8 cellular contexts compared by ENCODE assay signal in genomic region chr22:40819741-40820140, GRCh38. TPM values are rescaled to one million over a fixed set of nuclear protein-coding genes. Genes with fewer than 3 reads are reported as not detected.
DNase-seq lines count a peak whose midpoint lies in the region; ATAC-seq and TF ChIP-seq lines count a peak whose summit lies in the region.

No MANE protein-coding gene starts in this region.

- H3K27ac ChIP-seq in SK-N-SH (ENCODE audit: low read depth in 2 of 2, low read length in 1 of 2), result peak overlapping the region; percentile 55 to 60; a peak in 3 of 4 replicates
- peak overlapping the region; percentile 77 for H3K27ac ChIP-seq in neutrophil

- H3K4me3 ChIP-seq in AG04449 (ENCODE audit: low read depth, low read length) (peak overlapping the region; percentile 99), SK-N-SH (ENCODE audit: low read depth in 2 of 2, low read length in 1 of 2) (peak overlapping the region; percentile 42 to 57), neutrophil (ENCODE audit: low read depth in 1 of 2, low read length in 1 of 2) (peak overlapping the region; percentile 92 to 98)

- H2AFZ ChIP-seq in SK-N-SH (ENCODE audit: low read depth), result peak overlapping the region; percentile 73

- TF ChIP-seq RAD21 in SK-N-SH (IDR thresholded peaks at IDR 0.05; ENCODE audit: low read length), result no peak

- no peak for TF ChIP-seq CTCF in AG04449 (IDR thresholded peaks at IDR 0.05; ENCODE audit: insufficient read depth, low read length, missing control alignments)
- no peak for TF ChIP-seq CTCF in GM13977 (IDR thresholded peaks at IDR 0.05; ENCODE audit: extremely low read depth, insufficient read depth, missing control alignments)
- no peak for TF ChIP-seq CTCF in SK-N-SH (IDR thresholded peaks at IDR 0.05)
- TF ChIP-seq CTCF in neutrophil (IDR thresholded peaks at IDR 0.05), result no peak

- H3K4me1 ChIP-seq in SK-N-SH (ENCODE audit: control insufficient read depth in 1 of 2, insufficient read depth in 2 of 2, low read depth in 1 of 2, low read length in 1 of 2) (peaks cover 0 to 5% of the 10 kb centered on the region in 2 experiments; a peak in 2 of 4 replicates), neutrophil (ENCODE audit: control insufficient read depth in 1 of 2, insufficient read depth in 1 of 2, low read depth in 1 of 2, low read length in 1 of 2) (peaks cover 11 to 18% of the 10 kb centered on the region in 2 experiments)

- peak; percentile 8 for TF ChIP-seq POLR2A in erythroblast (IDR thresholded peaks at IDR 0.05; ENCODE audit: low read length)

- H3K79me2 ChIP-seq in SK-N-SH (ENCODE audit: insufficient read depth), result peaks cover 31% of the 10 kb centered on the region

- no peak overlapping the region; the same call in 1 of the 2 replicates for H3K9ac ChIP-seq in SK-N-SH

- H3K27me3 ChIP-seq in SK-N-SH (ENCODE audit: insufficient read depth) (no peaks in the 10 kb centered on the region), neutrophil (no peaks in the 10 kb centered on the region)

- no peaks in the 10 kb centered on the region for H3K9me2 ChIP-seq in SK-N-SH

- DNase-seq in AG04449 (ENCODE audit: low read depth, low spot score), result no peak
- peak; percentile 28 for DNase-seq in GM13977 (ENCODE audit: low spot score)
- DNase-seq in SK-N-SH, result peak; percentile 8
- DNase-seq in erythroblast (lab: John Stamatoyannopoulos, UW), result peak in 1 of 2 experiments; percentile 57
- no peak for DNase-seq in putamen (ENCODE audit: low spot score)

- no peaks in the 10 kb centered on the region for H4K20me1 ChIP-seq in SK-N-SH (ENCODE audit: insufficient read depth)

- no peak for TF ChIP-seq EP300 in SK-N-SH (IDR thresholded peaks at IDR 0.05; ENCODE audit: borderline replicate concordance in 1 of 2, low read depth in 1 of 2, low read length in 1 of 2)

- H3K4me2 ChIP-seq in SK-N-SH, result peak overlapping the region; percentile 79

- in situ Hi-C loops in GM13977 (cut with MboI; ENCODE audit: low pct_unique_long_range_greater_than_20kb, low sequenced_read_pairs, unreplicated experiment), result no loop called here

- 19% methylated on average over 3 of the region's 3 CpGs for WGBS in SK-N-SH (ENCODE audit: low lambda C conversion rate)

- no peak for ATAC-seq in HG02870 (IDR thresholded peaks at IDR 0.05; ENCODE audit: unreplicated experiment)
- no peak for ATAC-seq in HG02759 (IDR thresholded peaks at IDR 0.05; ENCODE audit: unreplicated experiment)

- H3K9me3 ChIP-seq in SK-N-SH (no peaks in the 10 kb centered on the region), neutrophil (no peaks in the 10 kb centered on the region)

- H3K36me3 ChIP-seq in SK-N-SH (replicated peaks in 1 of 2; ENCODE audit: control insufficient read depth in 1 of 2, insufficient read depth in 2 of 2, low read length in 1 of 2) (peaks cover 5 to 15% of the 10 kb centered on the region in 2 experiments), neutrophil (peaks cover 8% of the 10 kb centered on the region)

- peaks cover 5% of the 10 kb centered on the region for H3F3A ChIP-seq in SK-N-SH (replicated peaks; ENCODE audit: insufficient read depth)

- CTCF ChIA-PET in AG04449 (lab: Yijun Ruan, JAX) (interaction anchor here (1.0 to 4.6 kb wide), 4 partner anchors 11 to 173 kb away, joined by 3 to 15 read pairs (median 4); no protein-coding TSS in a partner anchor), SK-N-SH (lab: Yijun Ruan, JAX) (interaction anchor here (0.7 kb wide), 1 partner anchor 54 kb away, joined by 3 read pairs; no protein-coding TSS in a partner anchor)

- POLR2A ChIA-PET in AG04449 (lab: Yijun Ruan, JAX), result interaction anchor here (0.7 kb wide), 1 partner anchor 137 kb away, joined by 3 read pairs; no protein-coding TSS in a partner anchor
- POLR2A ChIA-PET in SK-N-SH (lab: Yijun Ruan, JAX), result no interaction called here

TF ChIP-seq in SK-N-SH, 30 proteins besides CTCF, POLR2A, EP300 and RAD21:
- TF ChIP-seq USF1 (IDR thresholded peaks at IDR 0.05; ENCODE audit: borderline replicate concordance, low read depth), result no peak

RNA-seq across cellular contexts. Expression of gene SLC25A17, which starts 0.6 kb away (rescaled TPM):
- polyA plus RNA-seq in SK-N-SH (2012; rRNA removed), result 11.1 and 18.9 TPM in 2 replicates
- polyA plus RNA-seq in SK-N-SH (2012; cell fraction: cytosol; rRNA removed), result 15.8 and 16.6 TPM in 2 replicates
- polyA plus RNA-seq in SK-N-SH (2012; cell fraction: nucleus; rRNA removed), result 8.8 and 18.5 TPM in 2 replicates

RNA-seq across cellular contexts. Expression of gene ST13, which starts 36.7 kb away (rescaled TPM):
- polyA plus RNA-seq in SK-N-SH (2012; rRNA removed), result 66.0 and 72.3 TPM in 2 replicates
- polyA plus RNA-seq in SK-N-SH (2012; cell fraction: cytosol; rRNA removed), result 85.1 and 117 TPM in 2 replicates
- polyA plus RNA-seq in SK-N-SH (2012; cell fraction: nucleus; rRNA removed), result 14.9 and 34.6 TPM in 2 replicates

RNA-seq across cellular contexts. Expression of gene XPNPEP3, which starts 37.2 kb away (rescaled TPM):
- 8.6 and 10.7 TPM in 2 replicates for polyA plus RNA-seq in SK-N-SH (2012; rRNA removed)
- 8.5 and 8.6 TPM in 2 replicates for polyA plus RNA-seq in SK-N-SH (2012; cell fraction: cytosol; rRNA removed)
- polyA plus RNA-seq in SK-N-SH (2012; cell fraction: nucleus; rRNA removed), result 10.2 and 15.8 TPM in 2 replicates

RNA-seq across cellular contexts. Expression of gene DNAJB7, which starts 42.2 kb away (rescaled TPM):
- polyA plus RNA-seq in SK-N-SH (2012; rRNA removed), result not detected in 2 replicates
- polyA plus RNA-seq in SK-N-SH (2012; cell fraction: cytosol; rRNA removed), result not detected in 2 replicates
- polyA plus RNA-seq in SK-N-SH (2012; cell fraction: nucleus; rRNA removed), result not detected in 2 replicates

Comparison
In these comparisons a context has a peak if more than half of its experiments do, and no peak if none do; other contexts are left out.
1. DNase-seq: peak in GM13977 (single experiment) and SK-N-SH (single experiment); none in AG04449 (single experiment) and putamen (single experiment).
2. Peak in every context shown above with its lines, with median percentiles within 50 percentile points of each other: H3K4me3 ChIP-seq.